Comparison of ENCODE assay signal across 8 cellular contexts in the genomic region with DNA sequence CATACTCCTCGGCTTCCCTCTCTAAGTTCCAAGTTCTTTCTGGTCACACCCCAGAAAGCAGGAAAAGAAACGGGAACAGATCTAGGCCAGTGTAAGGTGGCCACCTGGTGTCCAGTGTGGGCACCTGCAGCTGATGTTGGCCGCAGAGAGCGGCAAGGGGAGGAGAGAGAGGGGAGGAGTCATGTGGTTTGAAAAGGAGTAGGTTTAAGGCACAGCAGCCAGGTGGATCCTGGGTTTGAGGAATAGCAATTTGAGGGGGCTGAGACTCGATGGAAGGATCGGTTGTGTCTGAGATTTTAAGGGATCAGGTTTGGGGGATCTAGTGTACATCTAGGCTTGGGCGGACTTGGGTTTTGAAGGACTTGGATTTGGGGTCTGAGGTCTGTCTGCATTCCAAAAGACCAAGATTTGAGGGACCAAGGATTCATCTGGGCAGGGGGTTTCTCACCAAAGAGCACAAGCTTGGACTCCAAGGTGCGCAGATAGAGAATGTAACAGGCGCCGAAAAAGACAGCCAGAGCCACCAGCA. TPM values are rescaled to one million over a fixed set of nuclear protein-coding genes. Genes with fewer than 3 reads are reported as not detected.
DNase-seq lines count a peak whose midpoint lies in the region; ATAC-seq and TF ChIP-seq lines count a peak whose summit lies in the region.

No MANE protein-coding gene starts in this region.

- no peak for TF ChIP-seq POLR2A in spleen (IDR thresholded peaks at IDR 0.05)

- intact Hi-C loops in spleen (cut with DNase I; ENCODE audit: low total_unique reads), result no loop called here

- ATAC-seq in T-cell (replicated peaks in 1 of 4), result no peak
- ATAC-seq in HG02938 (IDR thresholded peaks at IDR 0.05; ENCODE audit: unreplicated experiment), result no peak

- peak overlapping the region; percentile 85 to 90 for H3K27ac Mint-ChIP-seq in T-cell

- CTCF ChIA-PET in T-cell (lab: Charles Lee), result interaction anchor here in 1 of 2 donors (0.5 to 1.5 kb wide), 4 partner anchors 82 to 1180 kb away, joined by 3 to 5 read pairs (median 3); a partner anchor contains a TSS

- no peaks in the 10 kb centered on the region for H3K27me3 ChIP-seq in spleen (replicated peaks in 1 of 7)

- H3K36me3 ChIP-seq in spleen, result peaks cover 0 to 35% (median 9%) of the 10 kb centered on the region in 6 donors

- no peaks in the 10 kb centered on the region for H3K9me3 Mint-ChIP-seq in T-cell

- peak; percentile 78 for TF ChIP-seq CTCF in GM12865 (IDR thresholded peaks at IDR 0.05; ENCODE audit: insufficient read depth, low read depth, low read length, missing control alignments)
- peak; percentile 65 to 96 (median 89) for TF ChIP-seq CTCF in spleen (IDR thresholded peaks at IDR 0.05 in 8 of 11, conservative IDR thresholded peaks at IDR 0.05 in 3 of 11)

- peaks cover 12 to 28% (median 18%) of the 10 kb centered on the region in 6 donors for H3K4me1 ChIP-seq in spleen

- peak overlapping the region; percentile 81 to 92 (median 84) for H3K4me3 Mint-ChIP-seq in T-cell

- 17 to 28% (median 20%) methylated on average over 10 of the region's 10 CpGs for WGBS in spleen, 5 donors

- POLR2A ChIA-PET in T-cell (lab: Charles Lee), result interaction anchor here in 1 of 2 donors (0.8 kb wide), 1 partner anchor 98 kb away, joined by 3 read pairs; a partner anchor contains a TSS

- DNase-seq in AG08395 (ENCODE audit: low spot score), result peak; percentile 88
- peak; percentile 86 for DNase-seq in GM12865 (ENCODE audit: low read depth)
- peak; percentile 54 for DNase-seq in NCI-H128 (lab: John Stamatoyannopoulos, UW; ENCODE audit: unreplicated experiment)
- DNase-seq in T-cell, result peak in 5 of 34 experiments; percentile 17 to 37 (median 27)
- DNase-seq in dedifferentiated amniotic fluid mesenchymal stem cell (ENCODE audit: extremely low spot score), result peak; percentile 68
- DNase-seq in kidney tubule cell (ENCODE audit: low spot score), result peak; percentile 93
- DNase-seq in spleen, result peak; percentile 88

- H3K4me3 ChIP-seq in GM12865 (ENCODE audit: low read depth, low read length), result peak overlapping the region; percentile 85
- peak overlapping the region; percentile 62 to 98 (median 89) for H3K4me3 ChIP-seq in spleen

- peaks cover 18 to 20% (median 18%) of the 10 kb centered on the region in 3 donors for H3K4me1 Mint-ChIP-seq in T-cell

- no peaks in the 10 kb centered on the region for H3K27me3 Mint-ChIP-seq in T-cell

- H3K9me3 ChIP-seq in spleen, result no peaks in the 10 kb centered on the region

- H3K36me3 Mint-ChIP-seq in T-cell, result peaks cover 9% of the 10 kb centered on the region

- peak overlapping the region in 7 of 8 donors; percentile 91 to 97 (median 96) for H3K27ac ChIP-seq in spleen

RNA-seq across cellular contexts. Expression of a gene that starts 1.2 kb away (rescaled TPM):
- total RNA-seq in T-cell, result 100 to 1,000 TPM in 4 of 5 donors, 10 to 100 TPM in 1; 67.0 to 143 (median 131) TPM
- total RNA-seq in spleen, result 100 to 1,000 TPM in 5 of 7 donors, 10 to 100 TPM in 2; 85.6 to 154 (median 123) TPM
- polyA plus RNA-seq in spleen, result 100 to 1,000 TPM; 110 to 165 (median 145) TPM

RNA-seq across cellular contexts. Expression of a gene that starts 29.7 kb away (rescaled TPM):
- total RNA-seq in T-cell, result 1 to 10 TPM; 5.9 to 8.5 (median 6.3) TPM
- 1 to 10 TPM in 5 of 7 donors, under 1 TPM in 2; 0.46 to 3.0 (median 1.6) TPM for total RNA-seq in spleen
- polyA plus RNA-seq in spleen, result 1 to 10 TPM; 2.2 to 2.4 (median 2.2) TPM

RNA-seq across cellular contexts. Expression of a gene that starts 36.1 kb away (rescaled TPM):
- 10 to 100 TPM in 1 of 5 donors, 1 to 10 TPM in 4; 4.3 to 14.4 (median 6.3) TPM for total RNA-seq in T-cell
- 1 to 10 TPM in 5 of 7 donors, under 1 TPM in 2; 0.72 to 2.2 (median 1.9) TPM for total RNA-seq in spleen
- polyA plus RNA-seq in spleen, result under 1 TPM; 0.39 to 0.83 (median 0.53) TPM
